ENCODE assay signal across 10 cellular contexts in genomic region chr10:44946201-44946600, GRCh38. TPM values are rescaled to one million over a fixed set of nuclear protein-coding genes. Genes with fewer than 3 reads are reported as not detected.
DNase-seq lines count a peak whose midpoint lies in the region; ATAC-seq and TF ChIP-seq lines count a peak whose summit lies in the region.
"Had no signal": no experiment of that assay in that cellular context is flagged by ENCODE, and none has a peak within 500 bp of the region (broad histone marks: within the 10 kb centered on the region; RNA-seq: fewer than 3 reads in every experiment).

No MANE protein-coding gene starts in this region.

- WGBS in neuronal stem cell (ENCODE audit: extremely low coverage in 2 of 2, insufficient read length in 2 of 2, insufficient replicate concordance in 1 of 2), 2 donors, result no CpG with 5 or more reads among the region's 2 CpGs

- BruUV-seq in OCI-LY7 (replicated peaks; lab: Mats Ljungman, UMichigan), result no TSS peak

- intact Hi-C loops in OCI-LY7 (cut with micrococcal nuclease; ENCODE audit: unreplicated experiment), result no loop called here

- H3K36me3 ChIP-seq in OCI-LY3 (replicated peaks; ENCODE audit: low read depth, low read length) (no peaks in the 10 kb centered on the region), OCI-LY7 (ENCODE audit: insufficient read depth, low read length) (no peaks in the 10 kb centered on the region), MM.1S (replicated peaks; ENCODE audit: insufficient read depth, low read length) (no peaks in the 10 kb centered on the region), neuronal stem cell (replicated peaks in 1 of 2; ENCODE audit: control insufficient read depth in 2 of 2, insufficient read depth in 2 of 2, low read length in 2 of 2) (no peaks in the 10 kb centered on the region)

- H3K4me2 ChIP-seq in OCI-LY3 (ENCODE audit: low read length) (peak overlapping the region; percentile 64), OCI-LY7 (ENCODE audit: low read length) (no peak overlapping the region), MM.1S (ENCODE audit: low read depth, low read length) (no peak overlapping the region), neuronal stem cell (ENCODE audit: insufficient read depth, low read length, poor library complexity, severe bottlenecking) (no peak overlapping the region)

- H3K79me1 ChIP-seq in neuronal stem cell (ENCODE audit: low read depth, low read length), result no peaks in the 10 kb centered on the region

- POLR2A ChIA-PET in OCI-LY7 (lab: Charles Lee), result interaction anchor here (0.6 to 0.7 kb wide), 2 partner anchors 41 to 56 kb away, joined by 3 to 4 read pairs; no protein-coding TSS in a partner anchor

- DNase-seq in omental fat pad (ENCODE audit: low spot score) (peak; percentile 10), OCI-LY7 (ENCODE audit: low spot score) (no peak), MM.1S (no peak), neuronal stem cell (ENCODE audit: low spot score) (no peak), NCI-H2107 treated with DMSO at 0.1 percent for 48 hours (lab: John Stamatoyannopoulos, UW; ENCODE audit: unreplicated experiment) (no peak)
- DNase-seq: activated gamma-delta T cell had no signal

- no peak overlapping the region for H4K8ac ChIP-seq in neuronal stem cell (ENCODE audit: low read depth, low read length)

- H3K9ac ChIP-seq in OCI-LY3 (ENCODE audit: low read length), result no peak overlapping the region
- H3K9ac ChIP-seq in MM.1S (ENCODE audit: low read length), result no peak overlapping the region
- H3K9ac ChIP-seq in neuronal stem cell (ENCODE audit: low read depth, low read length, poor library complexity), result no peak overlapping the region

- H3F3A ChIP-seq in MM.1S (ENCODE audit: insufficient read depth, low read length), result peaks cover 9% of the 10 kb centered on the region

- H3K79me2 ChIP-seq in OCI-LY3 (ENCODE audit: low read length), result no peaks in the 10 kb centered on the region
- no peaks in the 10 kb centered on the region for H3K79me2 ChIP-seq in OCI-LY7 (ENCODE audit: insufficient read depth, low read depth, low read length)
- no peaks in the 10 kb centered on the region for H3K79me2 ChIP-seq in MM.1S (ENCODE audit: low read length)

- H3K9me3 ChIP-seq in OCI-LY3 (ENCODE audit: insufficient read depth, low read length) (0 out of 2 replicates have a peak, but pooled peaks cover 6% of the 10 kb centered on the region), OCI-LY7 (ENCODE audit: low read length) (peaks cover 7% of the 10 kb centered on the region; the same call in 1 of the 2 replicates), MM.1S (replicated peaks; ENCODE audit: insufficient read depth, low read length) (no peaks in the 10 kb centered on the region), neuronal stem cell (replicated peaks in 1 of 2; ENCODE audit: control insufficient read depth in 2 of 2, insufficient read depth in 1 of 2, low read depth in 1 of 2, low read length in 2 of 2) (peaks cover 0 to 3% of the 10 kb centered on the region in 2 donors)

- TF ChIP-seq CTCF in OCI-LY3 (IDR thresholded peaks at IDR 0.05; ENCODE audit: low read depth, low read length), result no peak
- no peak for TF ChIP-seq CTCF in omental fat pad (IDR thresholded peaks at IDR 0.05)
- no peak for TF ChIP-seq CTCF in OCI-LY7 (conservative IDR thresholded peaks at IDR 0.05; ENCODE audit: low read length)
- no peak for TF ChIP-seq CTCF in MM.1S (IDR thresholded peaks at IDR 0.05; ENCODE audit: low read length)

- H3K23ac ChIP-seq in neuronal stem cell (ENCODE audit: low read depth, low read length, poor library complexity), result no peak overlapping the region

- H2BK5ac ChIP-seq in neuronal stem cell (ENCODE audit: low read length), result no peak overlapping the region

- no peak overlapping the region for H2AFZ ChIP-seq in OCI-LY3 (ENCODE audit: low read depth, low read length)
- no peak overlapping the region for H2AFZ ChIP-seq in OCI-LY7 (ENCODE audit: low read length)
- no peak overlapping the region for H2AFZ ChIP-seq in MM.1S (ENCODE audit: low read length)
- no peak overlapping the region for H2AFZ ChIP-seq in neuronal stem cell (ENCODE audit: low read length)

- no peak overlapping the region for H3K18ac ChIP-seq in neuronal stem cell (ENCODE audit: low read length)

- CTCF ChIA-PET in OCI-LY7 (lab: Charles Lee; ENCODE audit: unreplicated experiment), result no interaction called here

- H3K14ac ChIP-seq in neuronal stem cell (ENCODE audit: low read length), result no peak overlapping the region

- no peaks in the 10 kb centered on the region for H3K9me2 ChIP-seq in OCI-LY7 (ENCODE audit: insufficient read depth, low read length)
- no peaks in the 10 kb centered on the region for H3K9me2 ChIP-seq in MM.1S (replicated peaks; ENCODE audit: insufficient read depth, low read length)

- ATAC-seq in GM18909 (IDR thresholded peaks at IDR 0.05; ENCODE audit: poor library complexity, unreplicated experiment) (peak; percentile 63), HG02759 (IDR thresholded peaks at IDR 0.05; ENCODE audit: unreplicated experiment) (peak; percentile 57), omental fat pad (ENCODE audit: low FRiP score) (peak; percentile 44)

- H3K4me1 ChIP-seq in OCI-LY3 (ENCODE audit: low read length) (peaks cover 50% of the 10 kb centered on the region), OCI-LY7 (ENCODE audit: insufficient read depth, low read length, poor library complexity, severe bottlenecking) (peaks cover 16% of the 10 kb centered on the region), MM.1S (ENCODE audit: low read length) (0 out of 2 replicates have a peak, but pooled peaks cover 5% of the 10 kb centered on the region), neuronal stem cell (ENCODE audit: control insufficient read depth in 2 of 2, insufficient read depth in 1 of 2, low read depth in 1 of 2, low read length in 2 of 2) (no peaks in the 10 kb centered on the region)

- no peak overlapping the region for H2BK120ac ChIP-seq in neuronal stem cell (ENCODE audit: low read depth, low read length)

- H4K91ac ChIP-seq in neuronal stem cell (ENCODE audit: low read depth, low read length, poor library complexity), result no peak overlapping the region

- H4K20me1 ChIP-seq in OCI-LY3 (ENCODE audit: insufficient read depth, low read length) (no peaks in the 10 kb centered on the region), OCI-LY7 (ENCODE audit: insufficient read depth, low read length) (no peaks in the 10 kb centered on the region), MM.1S (ENCODE audit: insufficient read depth, low read length) (no peaks in the 10 kb centered on the region)

- 0 out of 2 replicates have a peak overlapping the region, but pooled peaks have one; percentile 36 for H3K4me3 ChIP-seq in OCI-LY3 (ENCODE audit: low read length)
- no peak overlapping the region for H3K4me3 ChIP-seq in OCI-LY7 (ENCODE audit: low read depth, low read length, poor library complexity, severe bottlenecking)
- H3K4me3 ChIP-seq in MM.1S (ENCODE audit: low read length), result no peak overlapping the region
- no peak overlapping the region for H3K4me3 ChIP-seq in neuronal stem cell (ENCODE audit: low read length in 2 of 2)

- H3K4ac ChIP-seq in neuronal stem cell (ENCODE audit: low read length), result no peak overlapping the region

- H3K27ac ChIP-seq in OCI-LY3 (ENCODE audit: low read length) (peak overlapping the region; percentile 37), OCI-LY7 (ENCODE audit: low read depth, low read length, poor library complexity, severe bottlenecking) (no peak overlapping the region), MM.1S (ENCODE audit: low read length) (no peak overlapping the region), neuronal stem cell (replicated peaks; ENCODE audit: low read length) (no peak overlapping the region)

- no peaks in the 10 kb centered on the region for H3K27me3 ChIP-seq in OCI-LY3 (ENCODE audit: low read depth, low read length)
- no peaks in the 10 kb centered on the region for H3K27me3 ChIP-seq in MM.1S (replicated peaks; ENCODE audit: insufficient read depth, low read length)
- H3K27me3 ChIP-seq in neuronal stem cell (ENCODE audit: control insufficient read depth in 3 of 3, insufficient read depth in 3 of 3, low read depth in 1 of 3, low read length in 3 of 3), result no peaks in the 10 kb centered on the region

- H2BK15ac ChIP-seq in neuronal stem cell (ENCODE audit: low read length), result no peak overlapping the region

- no peak overlapping the region for H2BK12ac ChIP-seq in neuronal stem cell (ENCODE audit: low read length)

- no peak overlapping the region for H2AK5ac ChIP-seq in neuronal stem cell (ENCODE audit: low read depth, low read length)

RNA-seq across cellular contexts. Expression of gene RASSF4, which starts 13.4 kb away (rescaled TPM):
- total RNA-seq in omental fat pad (100 to 1,000 TPM in 3 of 4 donors, 10 to 100 TPM in 1; 75.1 to 229 (median 142) TPM), OCI-LY7 (2022) (2.7 and 5.3 TPM in 2 replicates)
- 1.9 and 2.6 TPM in 2 replicates for total RNA-seq in OCI-LY7 (2014; rRNA removed; shearing (Covaris generic))
- 13.0 TPM for polyA plus RNA-seq in neuronal stem cell (2013, experiment 1 of 2)
- polyA plus RNA-seq in neuronal stem cell (2013, experiment 2 of 2), result 13.1 TPM

RNA-seq across cellular contexts. Expression of gene DEPP1, which starts 32.4 kb away (rescaled TPM):
- total RNA-seq in omental fat pad (100 to 1,000 TPM; 181 to 740 (median 276) TPM), OCI-LY7 (2022) (not detected in 2 replicates)
- total RNA-seq in OCI-LY7 (2014; rRNA removed; shearing (Covaris generic)), result 0.08 and 0.09 TPM in 2 replicates
- 0.22 TPM for polyA plus RNA-seq in neuronal stem cell (2013, experiment 1 of 2)
- 0.26 TPM for polyA plus RNA-seq in neuronal stem cell (2013, experiment 2 of 2)

RNA-seq across cellular contexts. Expression of gene TMEM72, which starts 35.1 kb away (rescaled TPM):
- not detected for total RNA-seq in omental fat pad
- total RNA-seq in OCI-LY7 (2014; rRNA removed; shearing (Covaris generic)), result not detected in 2 replicates
- total RNA-seq in OCI-LY7 (2022), result not detected in 2 replicates
- not detected for polyA plus RNA-seq in neuronal stem cell (2013, experiment 1 of 2)
- polyA plus RNA-seq in neuronal stem cell (2013, experiment 2 of 2), result 0.03 TPM
- total RNA-seq: endothelial cell of umbilical vein had no signal
- polyA plus RNA-seq: endothelial cell of umbilical vein had no signal

RNA-seq across cellular contexts. Expression of gene ZNF22, which starts 54.5 kb away (rescaled TPM):
- 10 to 100 TPM; 25.9 to 51.7 (median 37.7) TPM for total RNA-seq in omental fat pad
- 46.6 and 50.6 TPM in 2 replicates for total RNA-seq in OCI-LY7 (2014; rRNA removed; shearing (Covaris generic))
- total RNA-seq in OCI-LY7 (2022), result 33.3 and 36.6 TPM in 2 replicates
- 65.4 TPM for polyA plus RNA-seq in neuronal stem cell (2013, experiment 1 of 2)
- polyA plus RNA-seq in neuronal stem cell (2013, experiment 2 of 2), result 66.3 TPM

Comparison
In these comparisons a context has a peak if more than half of its experiments do, and no peak if none do; other contexts are left out.
1. RNA of gene RASSF4, which starts 13.4 kb away (total RNA-seq): 75.1 to 229 TPM in omental fat pad; 1.9 to 5.3 TPM in OCI-LY7; every median in the first group is over 10 times any median in the second.
2. RNA of gene DEPP1, which starts 32.4 kb away (total RNA-seq): 181 to 740 TPM in omental fat pad; 0.08 to 0.09 TPM in OCI-LY7; every median in the first group is over 100 times any median in the second.
3. Peak in every context shown above with its lines, with median percentiles within 50 percentile points of each other: ATAC-seq.